In genomic region chr7:154656618-154657017, GRCh38 we compare ENCODE assay signal across 8 cellular contexts.
"Had no signal": no experiment of that assay in that cellular context is flagged by ENCODE, and none has a peak within 500 bp of the region (broad histone marks: within the 10 kb centered on the region; RNA-seq: fewer than 3 reads in every experiment).

No MANE protein-coding gene starts in this region.

- H3K27ac Mint-ChIP-seq: GM23338, IgD-negative memory B cell had no signal

- H2AFZ ChIP-seq: GM23338 had no signal

- H3K4me3 ChIP-seq: GM23338 had no signal

- FAIRE-seq: H1, H54, HepG2 had no signal

- H3K4me3 Mint-ChIP-seq: GM23338, H9, IgD-negative memory B cell had no signal

- H3K4me2 ChIP-seq: GM23338 had no signal

- DNase-seq: H9, HCEC 1CT, KG1 had no signal

- ATAC-seq: GM23338, HepG2 had no signal

- H3K36me3 Mint-ChIP-seq: IgD-negative memory B cell had no signal

- H3K4me1 Mint-ChIP-seq: GM23338, H9, IgD-negative memory B cell had no signal

- H3K27me3 Mint-ChIP-seq: IgD-negative memory B cell had no signal
